9 cellular contexts compared by ENCODE assay signal in the genomic region with DNA sequence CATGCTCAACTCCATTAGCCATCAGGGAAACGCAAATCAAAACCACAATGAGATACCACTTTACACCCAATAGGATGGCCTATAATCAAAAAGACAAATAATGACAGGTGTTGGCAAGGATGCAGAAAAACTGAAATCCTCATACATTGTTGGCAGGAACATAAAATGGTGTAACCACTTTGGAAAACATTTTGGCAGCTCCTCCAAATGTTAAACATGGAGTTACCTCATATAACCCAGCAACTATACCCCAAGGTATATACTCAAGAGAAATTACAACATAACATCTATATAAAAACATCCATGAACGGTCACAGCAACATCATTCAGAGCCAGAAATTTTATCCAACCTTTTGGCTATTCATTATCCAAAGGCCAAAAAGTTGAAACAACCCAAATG.
"Had no signal": no experiment of that assay in that cellular context is flagged by ENCODE, and none has a peak within 500 bp of the region (broad histone marks: within the 10 kb centered on the region; RNA-seq: fewer than 3 reads in every experiment).

No MANE protein-coding gene starts in this region.

- H3K27ac ChIP-seq: coronary artery, left lung had no signal

- H3K27me3 ChIP-seq: left lung had no signal

- H3K27ac Mint-ChIP-seq: activated CD4-positive, alpha-beta T cell treated with anti-CD3 and anti-CD28 coated beads, Interleukin-2, amount 10 ng/mL, durations not matched to agents 7 days and 5 days; activated naive CD4-positive, alpha-beta T cell treated with anti-CD3 and anti-CD28 coated beads for 36 hours had no signal

- H3K4me3 ChIP-seq: coronary artery, left lung, skin epidermis had no signal

- H3K9me3 Mint-ChIP-seq: activated CD4-positive, alpha-beta T cell treated with anti-CD3 and anti-CD28 coated beads, Interleukin-2, amount 10 ng/mL, durations not matched to agents 7 days and 5 days; activated naive CD4-positive, alpha-beta T cell treated with anti-CD3 and anti-CD28 coated beads for 36 hours had no signal

- H3K27me3 Mint-ChIP-seq: activated CD4-positive, alpha-beta T cell treated with anti-CD3 and anti-CD28 coated beads, Interleukin-2, amount 10 ng/mL, durations not matched to agents 7 days and 5 days had no signal

- H3K4me3 Mint-ChIP-seq: activated CD4-positive, alpha-beta T cell treated with anti-CD3 and anti-CD28 coated beads, Interleukin-2, amount 10 ng/mL, durations not matched to agents 7 days and 5 days; activated naive CD4-positive, alpha-beta T cell treated with anti-CD3 and anti-CD28 coated beads for 36 hours had no signal

- H3K9me3 ChIP-seq: left lung had no signal

- DNase-seq: activated CD4-positive, alpha-beta T cell treated with anti-CD3 and anti-CD28 coated beads, Interleukin-2, amount 10 ng/mL, durations not matched to agents 7 days and 5 days; activated CD4-positive, CD25-positive, alpha-beta regulatory T cell; activated CD8-positive, alpha-beta memory T cell treated with anti-CD3 and anti-CD28 coated beads for 24 hours; activated naive CD4-positive, alpha-beta T cell treated with anti-CD3 and anti-CD28 coated beads for 36 hours; effector CD8-positive, alpha-beta T cell; left lung; stimulated activated CD4-positive, alpha-beta T cell treated with anti-CD3 and anti-CD28 coated beads, Interleukin-4, amount 100 ng/mL, for 4 hours had no signal
